Comparison of ENCODE assay signal across 16 cellular contexts in the genomic region with DNA sequence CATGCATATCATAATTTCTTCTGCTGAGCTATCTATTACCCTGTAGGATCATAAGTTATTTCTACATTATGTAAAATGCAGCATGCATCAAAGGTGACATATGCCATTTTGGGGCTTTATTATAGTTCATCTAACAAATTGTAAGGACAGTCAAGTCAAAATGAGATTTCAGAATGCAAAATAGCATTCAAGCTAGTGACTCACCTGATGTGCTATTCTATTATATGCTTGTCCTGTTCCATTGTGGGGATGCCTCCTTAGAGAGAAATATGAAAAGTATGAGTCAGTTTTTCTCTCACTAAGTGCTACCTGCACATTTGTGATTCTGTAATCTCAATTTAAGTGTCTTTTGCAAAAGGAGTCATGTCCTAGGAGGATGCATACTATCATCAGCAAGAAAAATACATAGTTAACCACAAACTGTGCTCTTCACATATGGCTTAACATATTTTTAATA.
"Had no signal": no experiment of that assay in that cellular context is flagged by ENCODE, and none has a peak within 500 bp of the region (broad histone marks: within the 10 kb centered on the region; RNA-seq: fewer than 3 reads in every experiment).

No MANE protein-coding gene starts in this region.

- H3K4me1 ChIP-seq: esophagus squamous epithelium, left lung, parathyroid adenoma, thyroid gland had no signal

- H3K27ac Mint-ChIP-seq: activated CD4-positive, alpha-beta T cell treated with anti-CD3 and anti-CD28 coated beads, Interleukin-2, amount 10 ng/mL, durations not matched to agents 7 days and 5 days; activated naive CD4-positive, alpha-beta T cell treated with anti-CD3 and anti-CD28 coated beads for 36 hours; naive thymus-derived CD8-positive, alpha-beta T cell; WTC11 had no signal

- H3K9me3 ChIP-seq: esophagus squamous epithelium, left lung, neutrophil, thyroid gland had no signal

- ATAC-seq: left lung; naive thymus-derived CD8-positive, alpha-beta T cell; WTC11 had no signal

- H3K79me2 ChIP-seq: parathyroid adenoma had no signal

- DNase-seq: activated CD4-positive, alpha-beta T cell treated with anti-CD3 and anti-CD28 coated beads, Interleukin-2, amount 10 ng/mL, durations not matched to agents 7 days and 5 days; activated naive CD4-positive, alpha-beta T cell treated with anti-CD3 and anti-CD28 coated beads for 36 hours; activated T-cell treated with anti-CD3 and anti-CD28 coated beads for 4 hours; dorsolateral prefrontal cortex; esophagus squamous epithelium; hippocampal formation; kidney; left lung; mesenchymal stem cell; naive thymus-derived CD8-positive, alpha-beta T cell; stimulated activated CD4-positive, alpha-beta T cell treated with anti-CD3 and anti-CD28 coated beads, Interleukin-1b, Interleukin-23, amount 100 ng/mL, for 48 hours; T-helper 2 cell; thyroid gland had no signal

- H3K36me3 ChIP-seq: esophagus squamous epithelium, left lung, neutrophil, thyroid gland had no signal

- H3K27me3 ChIP-seq: dorsolateral prefrontal cortex, esophagus squamous epithelium, left lung, neutrophil, thyroid gland had no signal

- H2AFZ ChIP-seq: parathyroid adenoma had no signal

- H3K27ac ChIP-seq: dorsolateral prefrontal cortex, esophagus squamous epithelium, left lung, neutrophil, parathyroid adenoma, thyroid gland had no signal

- H3K36me3 Mint-ChIP-seq: naive thymus-derived CD8-positive, alpha-beta T cell had no signal

- H3K9ac ChIP-seq: parathyroid adenoma had no signal

- H3K4me3 ChIP-seq: dorsolateral prefrontal cortex, esophagus squamous epithelium, left lung, thyroid gland had no signal

- H3K9me3 Mint-ChIP-seq: activated CD4-positive, alpha-beta T cell treated with anti-CD3 and anti-CD28 coated beads, Interleukin-2, amount 10 ng/mL, durations not matched to agents 7 days and 5 days had no signal
